Comparison of ENCODE assay signal across 27 cellular contexts in genomic region chr12:77226398-77226797, GRCh38.
"Had no signal": no experiment of that assay in that cellular context is flagged by ENCODE, and none has a peak within 500 bp of the region (broad histone marks: within the 10 kb centered on the region; RNA-seq: fewer than 3 reads in every experiment).

No MANE protein-coding gene starts in this region.

- ATAC-seq: esophagus mucosa, gastrocnemius medialis, heart right ventricle, left cardiac atrium, left lung, left ventricle myocardium superior, lower lobe of right lung, mucosa of descending colon had no signal

- H3K4me3 Mint-ChIP-seq: mesothelial cell of epicardium, naive B cell had no signal

- H3K4me1 ChIP-seq: gastrocnemius medialis, left lung had no signal

- H3K4me3 ChIP-seq: coronary artery, dorsolateral prefrontal cortex, esophagus squamous epithelium, gastrocnemius medialis, heart right ventricle, left lung, lower lobe of right lung, mucosa of descending colon had no signal

- H3K27ac ChIP-seq: coronary artery, dorsolateral prefrontal cortex, epithelial cell of prostate, esophagus squamous epithelium, gastrocnemius medialis, heart right ventricle, left lung, lower lobe of right lung had no signal

- H3K4me1 Mint-ChIP-seq: naive B cell had no signal

- H3K9me3 ChIP-seq: esophagus squamous epithelium, gastrocnemius medialis, heart right ventricle, left lung, lower lobe of right lung, mucosa of descending colon had no signal

- H3K36me3 Mint-ChIP-seq: mesothelial cell of epicardium, naive B cell had no signal

- DNase-seq: dermis blood vessel endothelial cell; dorsolateral prefrontal cortex; effector CD4-positive, alpha-beta T cell; effector memory CD4-positive, alpha-beta T cell; erythroblast; esophagus squamous epithelium; foreskin fibroblast; foreskin melanocyte; gastrocnemius medialis; glutamatergic neuron; head of caudate nucleus; heart right ventricle; hippocampal formation; left cardiac atrium; left lung; left ventricle myocardium superior; lower lobe of right lung; mesenchymal stem cell; mucosa of descending colon; naive B cell had no signal

- H3K36me3 ChIP-seq: esophagus squamous epithelium, gastrocnemius medialis, heart right ventricle, left lung, lower lobe of right lung had no signal

- H3K27ac Mint-ChIP-seq: mesothelial cell of epicardium, naive B cell had no signal

- H3K27me3 ChIP-seq: esophagus squamous epithelium, gastrocnemius medialis, left lung had no signal

- H3K9me3 Mint-ChIP-seq: mesothelial cell of epicardium had no signal

- FAIRE-seq: colon, islet of Langerhans, keratinocyte had no signal
